Comparison of ENCODE assay signal across 21 cellular contexts in the genomic region with DNA sequence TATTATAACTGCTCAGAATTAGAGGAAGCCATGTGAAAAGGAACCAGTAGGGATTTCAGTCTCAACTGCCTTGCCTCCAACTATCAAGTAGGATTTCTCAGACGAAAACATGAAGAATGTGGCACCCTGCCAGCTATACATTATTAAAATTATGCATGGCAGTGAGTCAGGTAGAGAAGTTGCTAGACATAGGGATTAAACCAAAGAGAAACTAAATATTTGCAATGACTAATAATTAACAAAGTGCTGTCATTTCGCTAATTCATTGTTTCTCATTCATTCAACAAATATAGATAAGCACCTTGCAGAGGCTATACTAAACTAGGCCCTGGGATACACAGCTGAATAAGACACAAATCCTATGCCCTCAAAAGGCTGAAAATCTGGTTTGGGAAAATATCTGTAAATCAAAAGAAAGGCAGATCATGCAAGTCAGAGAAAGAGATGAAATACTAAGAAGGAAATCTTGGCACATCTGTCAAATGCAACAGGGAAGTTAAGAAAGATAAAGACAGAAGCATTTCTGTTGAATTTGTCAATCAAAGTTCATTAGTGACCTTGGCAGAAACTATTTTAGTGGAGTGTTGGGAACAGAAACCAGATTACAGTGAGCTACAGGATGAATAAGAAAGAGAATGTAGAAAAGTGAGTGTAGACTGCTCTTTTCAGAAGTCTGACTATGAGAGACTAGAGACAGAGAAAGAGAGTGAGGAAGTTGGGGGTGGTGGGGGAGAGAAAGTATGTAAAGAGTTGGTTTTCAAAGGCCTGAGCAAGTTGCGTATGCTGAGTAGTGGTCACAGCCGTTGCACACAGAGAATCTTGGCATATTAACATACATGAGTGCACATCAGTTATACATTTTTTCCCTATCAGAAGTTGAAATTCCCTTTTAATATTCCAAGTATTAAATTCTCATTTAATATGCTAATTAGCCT. TPM values are rescaled to one million over a fixed set of nuclear protein-coding genes. Genes with fewer than 3 reads are reported as not detected.
A peak's percentile ranks its signal among the peaks of the same experiment; 100 is the strongest.
DNase-seq lines count a peak whose midpoint lies in the region; ATAC-seq, FAIRE-seq and TF ChIP-seq lines count a peak whose summit lies in the region.
"Had no signal": no experiment of that assay in that cellular context is flagged by ENCODE, and none has a peak within 500 bp of the region (broad histone marks: within the 10 kb centered on the region; RNA-seq: fewer than 3 reads in every experiment).

No MANE protein-coding gene starts in this region.

- H3K4me1 Mint-ChIP-seq in MCF 10A (ENCODE audit: insufficient read depth, unreplicated experiment): no peaks in the 10 kb centered on the region
- H3K4me1 Mint-ChIP-seq: stimulated activated naive CD8-positive, alpha-beta T cell treated with anti-CD3 and anti-CD28 coated beads, Interleukin-15, amount 100 ng/mL, for 72 hours had no signal

- H3K4me3 Mint-ChIP-seq in MCF 10A (ENCODE audit: unreplicated experiment): no peak overlapping the region
- H3K4me3 Mint-ChIP-seq: dendritic cell treated with granulocyte-macrophage colony-stimulating factor and Interleukin-4, amounts not matched to agents 40 ng/mL and 50 ng/mL, for 4 days; stimulated activated naive CD8-positive, alpha-beta T cell treated with anti-CD3 and anti-CD28 coated beads, Interleukin-15, amount 100 ng/mL, for 72 hours; WTC11 had no signal

- no peaks in the 10 kb centered on the region for H3K9me3 ChIP-seq in breast epithelium
- no peaks in the 10 kb centered on the region for H3K9me3 ChIP-seq in kidney (ENCODE audit: control insufficient read depth in 1 of 2, low read length in 2 of 2)
- no peaks in the 10 kb centered on the region for H3K9me3 ChIP-seq in colonic mucosa
- H3K9me3 ChIP-seq: left ventricle myocardium inferior had no signal

- no peak overlapping the region for H3K27ac Mint-ChIP-seq in MCF 10A (ENCODE audit: low read depth, unreplicated experiment)
- H3K27ac Mint-ChIP-seq: dendritic cell treated with granulocyte-macrophage colony-stimulating factor and Interleukin-4, amounts not matched to agents 40 ng/mL and 50 ng/mL, for 4 days; stimulated activated naive CD8-positive, alpha-beta T cell treated with anti-CD3 and anti-CD28 coated beads, Interleukin-15, amount 100 ng/mL, for 72 hours; WTC11 had no signal

- peak; percentile 86 for ATAC-seq in esophagus mucosa
- ATAC-seq: stimulated activated naive CD8-positive, alpha-beta T cell treated with anti-CD3 and anti-CD28 coated beads, Interleukin-15, amount 100 ng/mL, for 72 hours; WTC11 had no signal

- no peak for TF ChIP-seq CTCF in MCF 10A (IDR thresholded peaks at IDR 0.05; ENCODE audit: unreplicated experiment)
- no peak for TF ChIP-seq CTCF in breast epithelium (IDR thresholded peaks at IDR 0.05)
- no peak for TF ChIP-seq CTCF in kidney (IDR thresholded peaks at IDR 0.05; ENCODE audit: borderline replicate concordance, extremely low read depth, insufficient read depth)
- no peak for TF ChIP-seq CTCF in colonic mucosa (IDR thresholded peaks at IDR 0.05)

- no TSS peak for BruUV-seq in MCF 10A (replicated peaks; lab: Mats Ljungman, UMichigan)

- CTCF ChIA-PET in MCF 10A (lab: Yijun Ruan, JAX): no interaction called here

- intact Hi-C loops in MCF 10A (cut with micrococcal nuclease): no loop called here
- intact Hi-C loops in breast epithelium (cut with DNase I; ENCODE audit: low total_unique reads): no loop called here
- intact Hi-C loops in kidney (cut with DNase I): no loop called here
- intact Hi-C loops in colonic mucosa (cut with DNase I): no loop called here

- H3K4me3 ChIP-seq in breast epithelium (no peak overlapping the region), kidney (ENCODE audit: low read length in 2 of 2) (no peak overlapping the region), colonic mucosa (no peak overlapping the region)
- H3K4me3 ChIP-seq: left ventricle myocardium inferior had no signal

- H3K27me3 ChIP-seq in breast epithelium (no peaks in the 10 kb centered on the region), colonic mucosa (no peaks in the 10 kb centered on the region)

- H3K9ac ChIP-seq in kidney (ENCODE audit: low read length in 2 of 2) (no peak overlapping the region), colonic mucosa (ENCODE audit: low read depth in 2 of 2, low read length in 2 of 2) (no peak overlapping the region)

- no peak for FAIRE-seq in kidney (lab: Jason Lieb, UNC)
- FAIRE-seq: astrocyte, D721Med, urothelium cell line had no signal

- H3K36me3 ChIP-seq in breast epithelium: no peaks in the 10 kb centered on the region
- no peaks in the 10 kb centered on the region for H3K36me3 ChIP-seq in kidney (ENCODE audit: control insufficient read depth in 1 of 2, insufficient read depth in 2 of 2, low read length in 2 of 2)
- no peaks in the 10 kb centered on the region for H3K36me3 ChIP-seq in colonic mucosa
- H3K36me3 ChIP-seq: left ventricle myocardium inferior had no signal

- peaks cover 25% of the 10 kb centered on the region for H3K27me3 Mint-ChIP-seq in MCF 10A (ENCODE audit: insufficient read depth, unreplicated experiment)
- H3K27me3 Mint-ChIP-seq: stimulated activated naive CD8-positive, alpha-beta T cell treated with anti-CD3 and anti-CD28 coated beads, Interleukin-15, amount 100 ng/mL, for 72 hours had no signal

- H3K27ac ChIP-seq in breast epithelium (no peak overlapping the region), kidney (ENCODE audit: low read depth in 2 of 2, low read length in 2 of 2) (no peak overlapping the region), colonic mucosa (no peak overlapping the region)
- H3K27ac ChIP-seq: left ventricle myocardium inferior had no signal

- no peak for TF ChIP-seq POLR2A in breast epithelium (IDR thresholded peaks at IDR 0.05)

- DNase-seq in MCF 10A (ENCODE audit: unreplicated experiment) (peak; percentile 54), breast epithelium (ENCODE audit: low spot score in 2 of 2) (no peak), NCI-H526 treated with DMSO at 0.1 percent for 48 hours (lab: John Stamatoyannopoulos, UW) (peak; percentile 45), kidney (no peak), colonic mucosa (no peak), NCI-H748 (lab: John Stamatoyannopoulos, UW; ENCODE audit: unreplicated experiment) (no peak)
- no peak for DNase-seq in central memory CD4-positive, alpha-beta T cell
- DNase-seq: activated naive CD4-positive, alpha-beta T cell; hippocampal formation; left ventricle myocardium inferior; NCI-H2029 treated with DMSO at 0.1 percent for 48 hours; NCI-H524; RPMI8226; stimulated activated CD4-positive, alpha-beta T cell treated with anti-CD3 and anti-CD28 coated beads, Interleukin-12 subunit alpha, Interleukin-12 subunit beta, amount 100 ng/mL, for 4 hours; stimulated activated naive CD8-positive, alpha-beta T cell treated with anti-CD3 and anti-CD28 coated beads, Interleukin-15, amount 100 ng/mL, for 72 hours had no signal

- H3K9me3 Mint-ChIP-seq in MCF 10A (ENCODE audit: unreplicated experiment): peaks cover 4% of the 10 kb centered on the region
- H3K9me3 Mint-ChIP-seq: dendritic cell treated with granulocyte-macrophage colony-stimulating factor and Interleukin-4, amounts not matched to agents 40 ng/mL and 50 ng/mL, for 4 days; stimulated activated naive CD8-positive, alpha-beta T cell treated with anti-CD3 and anti-CD28 coated beads, Interleukin-15, amount 100 ng/mL, for 72 hours; WTC11 had no signal

- H3K4me1 ChIP-seq in breast epithelium (no peaks in the 10 kb centered on the region), kidney (ENCODE audit: control insufficient read depth in 1 of 2, insufficient read depth in 1 of 2, low read depth in 1 of 2, low read length in 2 of 2) (no peaks in the 10 kb centered on the region), colonic mucosa (no peaks in the 10 kb centered on the region)

- POLR2A ChIA-PET in MCF 10A (lab: Yijun Ruan, JAX): no interaction called here

- no peaks in the 10 kb centered on the region for H3K36me3 Mint-ChIP-seq in MCF 10A (ENCODE audit: insufficient read depth, unreplicated experiment)
- H3K36me3 Mint-ChIP-seq: WTC11 had no signal

RNA-seq across cellular contexts. Expression of a gene that starts 14.7 kb away (rescaled TPM):
- total RNA-seq in MCF 10A (2022) (15.4 and 15.7 TPM in 2 replicates), breast epithelium (10 to 100 TPM; 12.0 to 19.6 (median 13.4) TPM), esophagus mucosa (5.2 TPM), kidney (12.3 TPM), colonic mucosa (1 to 10 TPM; 5.2 to 8.2 TPM)
- 5.2 TPM for polyA plus RNA-seq in kidney (ENCODE audit: insufficient read depth, low read depth, low replicate concordance)

Comparison
In these comparisons a context has a peak if more than half of its experiments do, and no peak if none do; other contexts are left out.
1. DNase-seq: peak in MCF 10A (single experiment) and NCI-H526 treated with DMSO at 0.1 percent for 48 hours (single experiment); none in breast epithelium (0 of 2), kidney (single experiment), central memory CD4-positive, alpha-beta T cell (single experiment), colonic mucosa (single experiment) and NCI-H748 (single experiment).